21 cellular contexts compared by ENCODE assay signal in genomic region chr11:16778286-16778685, GRCh38. TPM values are rescaled to one million over a fixed set of nuclear protein-coding genes. Genes with fewer than 3 reads are reported as not detected.
DNase-seq lines count a peak whose midpoint lies in the region; ATAC-seq and TF ChIP-seq lines count a peak whose summit lies in the region.
"Had no signal": no experiment of that assay in that cellular context is flagged by ENCODE, and none has a peak within 500 bp of the region (broad histone marks: within the 10 kb centered on the region; RNA-seq: fewer than 3 reads in every experiment).

No MANE protein-coding gene starts in this region.

- H3K27me3 ChIP-seq in upper lobe of right lung, result no peaks in the 10 kb centered on the region
- H3K27me3 ChIP-seq: SJSA1 had no signal

- H3K27ac ChIP-seq in upper lobe of right lung, result no peak overlapping the region
- H3K27ac ChIP-seq: C4-2B, KMS-11, SJSA1 had no signal

- H3K9me3 ChIP-seq in upper lobe of right lung, result no peaks in the 10 kb centered on the region
- H3K9me3 ChIP-seq: HAP-1, SJSA1 had no signal

- no peak overlapping the region for H3K27ac Mint-ChIP-seq in natural killer cell treated with Interleukin-12 subunit alpha and Interleukin-12 subunit beta and Interleukin-15 and Interleukin-18, amount 100 ng/mL, for 72 hours
- H3K27ac Mint-ChIP-seq: GM23338 had no signal

- no peaks in the 10 kb centered on the region for H3K36me3 Mint-ChIP-seq in natural killer cell treated with Interleukin-12 subunit alpha and Interleukin-12 subunit beta and Interleukin-15 and Interleukin-18, amount 100 ng/mL, for 72 hours

- peak; percentile 28 for DNase-seq in NCI-H2171 treated with DMSO at 0.1 percent for 48 hours (lab: John Stamatoyannopoulos, UW)
- no peak for DNase-seq in NCI-H2171 (lab: John Stamatoyannopoulos, UW)
- DNase-seq in NCI-H510A (lab: John Stamatoyannopoulos, UW), result peak; percentile 20
- DNase-seq in posterior vena cava (ENCODE audit: low spot score), result peak; percentile 52
- DNase-seq in upper lobe of right lung, result peak; percentile 15
- DNase-seq in natural killer cell treated with Interleukin-12 subunit alpha and Interleukin-12 subunit beta and Interleukin-15 and Interleukin-18, amount 100 ng/mL, for 72 hours (ENCODE audit: low spot score), result no peak
- DNase-seq: DND-41, NCI-H1092 treated with DMSO at 0.1 percent for 48 hours, NCI-H2081 treated with DMSO at 0.1 percent for 48 hours, NCI-H2227 treated with DMSO at 0.1 percent for 48 hours, NCI-H524, OCI-M1 had no signal

- H3K36me3 ChIP-seq in upper lobe of right lung, result no peaks in the 10 kb centered on the region
- H3K36me3 ChIP-seq: SJSA1 had no signal

- TF ChIP-seq CTCF in upper lobe of right lung (IDR thresholded peaks at IDR 0.05), result no peak

- H3K9me3 Mint-ChIP-seq in natural killer cell treated with Interleukin-12 subunit alpha and Interleukin-12 subunit beta and Interleukin-15 and Interleukin-18, amount 100 ng/mL, for 72 hours, result no peaks in the 10 kb centered on the region
- H3K9me3 Mint-ChIP-seq: GM23338 had no signal

- no peak overlapping the region for H3K4me3 ChIP-seq in upper lobe of right lung
- H3K4me3 ChIP-seq: GM12878, GM23338, HAP-1, SJSA1 had no signal

- intact Hi-C loops in posterior vena cava (cut with DNase I) (no loop called here), upper lobe of right lung (cut with DNase I) (no loop called here)

- no peak overlapping the region for H3K4me3 Mint-ChIP-seq in natural killer cell treated with Interleukin-12 subunit alpha and Interleukin-12 subunit beta and Interleukin-15 and Interleukin-18, amount 100 ng/mL, for 72 hours
- H3K4me3 Mint-ChIP-seq: GM23338 had no signal

- ATAC-seq in upper lobe of right lung (no peak), HG03097 (IDR thresholded peaks at IDR 0.05; ENCODE audit: low FRiP score, unreplicated experiment) (no peak), GM21825 (IDR thresholded peaks at IDR 0.05; ENCODE audit: unreplicated experiment) (no peak)
- no peak for ATAC-seq in natural killer cell treated with Interleukin-12 subunit alpha and Interleukin-12 subunit beta and Interleukin-15 and Interleukin-18, amount 100 ng/mL, for 72 hours
- ATAC-seq: GM12878, GM23338, Right ventricle myocardium inferior had no signal

- no peaks in the 10 kb centered on the region for H3K4me1 Mint-ChIP-seq in natural killer cell treated with Interleukin-12 subunit alpha and Interleukin-12 subunit beta and Interleukin-15 and Interleukin-18, amount 100 ng/mL, for 72 hours (ENCODE audit: low read depth in 2 of 2)

- no peaks in the 10 kb centered on the region for H3K4me1 ChIP-seq in upper lobe of right lung
- H3K4me1 ChIP-seq: HAP-1 had no signal

- peaks cover 0 to 2% of the 10 kb centered on the region in 2 donors for H3K27me3 Mint-ChIP-seq in natural killer cell treated with Interleukin-12 subunit alpha and Interleukin-12 subunit beta and Interleukin-15 and Interleukin-18, amount 100 ng/mL, for 72 hours

RNA-seq across cellular contexts. Expression of gene C11orf58, which starts 39.8 kb away (rescaled TPM):
- 100 to 1,000 TPM; 100 to 101 TPM for total RNA-seq in posterior vena cava
- 104 TPM for total RNA-seq in upper lobe of right lung
- 100 to 1,000 TPM; 103 to 109 TPM for total RNA-seq in natural killer cell treated with Interleukin-12 subunit alpha and Interleukin-12 subunit beta and Interleukin-15 and Interleukin-18, amount 100 ng/mL, for 72 hours

Comparison
In these comparisons a context has a peak if more than half of its experiments do, and no peak if none do; other contexts are left out.
1. DNase-seq: peak in NCI-H2171 treated with DMSO at 0.1 percent for 48 hours (single experiment), NCI-H510A (single experiment), posterior vena cava (single experiment) and upper lobe of right lung (single experiment); none in NCI-H2171 (single experiment) and natural killer cell treated with Interleukin-12 subunit alpha and Interleukin-12 subunit beta and Interleukin-15 and Interleukin-18, amount 100 ng/mL, for 72 hours (single experiment).